In genomic region chr17:6145946-6146345, GRCh38 we compare ENCODE assay signal across 29 cellular contexts.
"Had no signal": no experiment of that assay in that cellular context is flagged by ENCODE, and none has a peak within 500 bp of the region (broad histone marks: within the 10 kb centered on the region; RNA-seq: fewer than 3 reads in every experiment).

No MANE protein-coding gene starts in this region.

- H3K9me2 ChIP-seq: SK-N-SH had no signal

- H3K9me3 Mint-ChIP-seq: activated naive CD4-positive, alpha-beta T cell treated with anti-CD3 and anti-CD28 coated beads, Interleukin-2, amount 50 U/mL, for 24 hours; activated T-cell treated with anti-CD3 and anti-CD28 coated beads, Interleukin-2, amount 50 U/mL, for 24 hours; activated T-helper 1 cell treated with anti-CD3 and anti-CD28 coated beads, Interleukin-12 subunit alpha, Interleukin-12 subunit beta, Interleukin-2, Interleukin-4 antibody, amounts not matched to agents 30 ng/mL and 10 ng/mL and 1 ng/mL, durations not matched to agents 14 hours and 24 hours and 36 hours had no signal

- H3K27ac ChIP-seq: breast epithelium, RWPE1, SJCRH30, VCaP had no signal

- H3K4me1 Mint-ChIP-seq: activated CD8-positive, alpha-beta memory T cell treated with anti-CD3 and anti-CD28 coated beads, Interleukin-2, amount 10 ng/mL, durations not matched to agents 7 days and 5 days; activated naive CD4-positive, alpha-beta T cell treated with anti-CD3 and anti-CD28 coated beads, Interleukin-2, amount 50 U/mL, for 24 hours had no signal

- H3K4me3 ChIP-seq: breast epithelium, SJCRH30 had no signal

- H3K27ac Mint-ChIP-seq: activated CD8-positive, alpha-beta memory T cell treated with anti-CD3 and anti-CD28 coated beads, Interleukin-2, amount 10 ng/mL, durations not matched to agents 7 days and 5 days; activated naive CD4-positive, alpha-beta T cell treated with anti-CD3 and anti-CD28 coated beads, Interleukin-2, amount 50 U/mL, for 24 hours; activated T-cell treated with anti-CD3 and anti-CD28 coated beads, Interleukin-2, amount 50 U/mL, for 24 hours; activated T-helper 1 cell treated with anti-CD3 and anti-CD28 coated beads, Interleukin-12 subunit alpha, Interleukin-12 subunit beta, Interleukin-2, Interleukin-4 antibody, amounts not matched to agents 30 ng/mL and 10 ng/mL and 1 ng/mL, durations not matched to agents 14 hours and 24 hours and 36 hours had no signal

- H3K36me3 Mint-ChIP-seq: activated CD8-positive, alpha-beta memory T cell treated with anti-CD3 and anti-CD28 coated beads, Interleukin-2, amount 10 ng/mL, durations not matched to agents 7 days and 5 days; activated naive CD4-positive, alpha-beta T cell treated with anti-CD3 and anti-CD28 coated beads, Interleukin-2, amount 50 U/mL, for 24 hours had no signal

- H3K27me3 ChIP-seq: SJCRH30 had no signal

- H3K9me3 ChIP-seq: breast epithelium, SJCRH30, SK-N-SH had no signal

- H3K36me3 ChIP-seq: breast epithelium, SJCRH30 had no signal

- H3K4me2 ChIP-seq: SK-N-SH had no signal

- H3K9ac ChIP-seq: SK-N-SH had no signal

- DNase-seq: activated CD4-positive, alpha-beta T cell treated with anti-CD3 and anti-CD28 coated beads, Interleukin-2, amount 50 U/mL, for 4 hours; activated CD4-positive, CD25-positive, alpha-beta regulatory T cell; activated CD8-positive, alpha-beta memory T cell treated with anti-CD3 and anti-CD28 coated beads, Interleukin-2, amount 10 ng/mL, durations not matched to agents 7 days and 5 days; activated effector memory CD4-positive, alpha-beta T cell treated with Interleukin-2 at 50 U/mL for 16 hours; activated naive CD4-positive, alpha-beta T cell; activated T-cell treated with anti-CD3 and anti-CD28 coated beads, Interleukin-2, amount 50 U/mL, for 24 hours; aorta; caudate nucleus; Kasumi-1; NCI-H1092; NCI-H1417 treated with DMSO at 0.1 percent for 48 hours; NCI-H1694; NCI-H2029; NCI-H2107; NCI-H2171 treated with DMSO at 0.1 percent for 48 hours; NCI-H226; NCI-H526; NCI-H774; OCI-M1; Right ventricle myocardium superior; SJCRH30; SK-N-SH; T-helper 1 cell had no signal

- H3K4me3 Mint-ChIP-seq: activated CD8-positive, alpha-beta memory T cell treated with anti-CD3 and anti-CD28 coated beads, Interleukin-2, amount 10 ng/mL, durations not matched to agents 7 days and 5 days; activated naive CD4-positive, alpha-beta T cell treated with anti-CD3 and anti-CD28 coated beads, Interleukin-2, amount 50 U/mL, for 24 hours; activated T-cell treated with anti-CD3 and anti-CD28 coated beads, Interleukin-2, amount 50 U/mL, for 24 hours; activated T-helper 1 cell treated with anti-CD3 and anti-CD28 coated beads, Interleukin-12 subunit alpha, Interleukin-12 subunit beta, Interleukin-2, Interleukin-4 antibody, amounts not matched to agents 30 ng/mL and 10 ng/mL and 1 ng/mL, durations not matched to agents 14 hours and 24 hours and 36 hours had no signal

- ATAC-seq: activated CD8-positive, alpha-beta memory T cell treated with anti-CD3 and anti-CD28 coated beads, Interleukin-2, amount 10 ng/mL, durations not matched to agents 7 days and 5 days; Panc1 had no signal

- H3K4me1 ChIP-seq: breast epithelium, SJCRH30 had no signal
